Comparison of ENCODE assay signal across 7 cellular contexts in genomic region chr18:80246656-80247402, GRCh38. TPM values are rescaled to one million over a fixed set of nuclear protein-coding genes. Genes with fewer than 3 reads are reported as not detected.
DNase-seq lines count a peak whose midpoint lies in the region; ATAC-seq and TF ChIP-seq lines count a peak whose summit lies in the region.

No MANE protein-coding gene starts in this region.

- no peaks in the 10 kb centered on the region for H3K9me3 ChIP-seq in colonic mucosa
- no peaks in the 10 kb centered on the region for H3K9me3 ChIP-seq in lung (ENCODE audit: control insufficient read depth in 2 of 2, insufficient read depth in 1 of 2, low read length in 1 of 2)

- no peak overlapping the region for H3K27ac Mint-ChIP-seq in type B pancreatic cell

- peak overlapping the region in 1 of 2 donors; percentile 3 for H3K9ac ChIP-seq in colonic mucosa (ENCODE audit: low read depth in 2 of 2, low read length in 2 of 2)

- H3K36me3 Mint-ChIP-seq in type B pancreatic cell = no peaks in the 10 kb centered on the region

- H3K27me3 Mint-ChIP-seq in type B pancreatic cell = no peaks in the 10 kb centered on the region

- DNase-seq in GM12864 (ENCODE audit: low read depth) = no peak
- peak; percentile 31 for DNase-seq in NB4 (ENCODE audit: low read depth)
- no peak for DNase-seq in colonic mucosa
- peak; percentile 28 for DNase-seq in lung (ENCODE audit: low spot score)
- DNase-seq in type B pancreatic cell (ENCODE audit: extremely low spot score, unreplicated experiment) = peak; percentile 72
- no peak for DNase-seq in stimulated activated CD4-positive, alpha-beta T cell treated with anti-CD3 and anti-CD28 coated beads, Interleukin-1b, Interleukin-23, amount 100 ng/mL, for 48 hours

- H3K4me3 ChIP-seq in GM12864 (ENCODE audit: low read depth, low read length) = peak overlapping the region; percentile 48
- peak overlapping the region; percentile 32 for H3K4me3 ChIP-seq in NB4 (ENCODE audit: low read depth, low read length)
- H3K4me3 ChIP-seq in colonic mucosa = peak overlapping the region; percentile 69
- peak overlapping the region; percentile 43 for H3K4me3 ChIP-seq in lung

- H3K9me3 Mint-ChIP-seq in type B pancreatic cell = no peaks in the 10 kb centered on the region

- WGBS in lung, 2 donors = 0 to 2% methylated on average over 31 to 83 of the region's 83 CpGs

- ATAC-seq in GM21737 (IDR thresholded peaks at IDR 0.05; ENCODE audit: unreplicated experiment) (peak; percentile 33), lung (ENCODE audit: insufficient read depth, low FRiP score) (no peak)

- H3K36me3 ChIP-seq in colonic mucosa (no peaks in the 10 kb centered on the region), lung (ENCODE audit: control insufficient read depth in 2 of 2, insufficient read depth in 2 of 2, low read length in 2 of 2) (no peaks in the 10 kb centered on the region)

- H3K4me3 Mint-ChIP-seq in type B pancreatic cell = peak overlapping the region; percentile 80

- no peak for TF ChIP-seq POLR2A in NB4 (IDR thresholded peaks at IDR 0.05; ENCODE audit: extremely low read depth, insufficient read length)

- H3K4me1 ChIP-seq in colonic mucosa = no peaks in the 10 kb centered on the region
- H3K4me1 ChIP-seq in lung (ENCODE audit: control insufficient read depth in 2 of 2, insufficient read depth in 2 of 2, low read length in 2 of 2) = peaks cover 0 to 3% of the 10 kb centered on the region in 2 donors

- H3K4me1 Mint-ChIP-seq in type B pancreatic cell (ENCODE audit: unreplicated experiment) = peaks cover 7% of the 10 kb centered on the region

- H3K27ac ChIP-seq in colonic mucosa = no peak overlapping the region
- H3K27ac ChIP-seq in lung (ENCODE audit: low read depth in 1 of 2, low read length in 1 of 2) = no peak overlapping the region

- TF ChIP-seq CTCF in GM12864 (IDR thresholded peaks at IDR 0.05; ENCODE audit: low read depth, low read length, missing control alignments) (no peak), NB4 (IDR thresholded peaks at IDR 0.05; ENCODE audit: low read depth, low read length) (no peak), colonic mucosa (IDR thresholded peaks at IDR 0.05) (no peak), lung (IDR thresholded peaks at IDR 0.05; ENCODE audit: control extremely low read depth, extremely low read depth) (no peak), type B pancreatic cell (conservative IDR thresholded peaks at IDR 0.05) (no peak)

- H3K27me3 ChIP-seq in colonic mucosa (peaks cover 12% of the 10 kb centered on the region), lung (ENCODE audit: control insufficient read depth, insufficient read depth) (no peaks in the 10 kb centered on the region)

- intact Hi-C loops in colonic mucosa (cut with DNase I) = no loop called here

RNA-seq across cellular contexts. Expression of gene PARD6G, which starts 0.5 kb away (rescaled TPM):
- total RNA-seq in colonic mucosa (1 to 10 TPM; 1.0 to 1.2 TPM), lung (1 to 10 TPM; 4.4 to 9.8 TPM), type B pancreatic cell (ENCODE audit: low replicate concordance) (10.2 and 21.8 TPM in 2 replicates)
- 1 to 10 TPM; 1.8 to 1.9 TPM for polyA plus RNA-seq in lung

Comparison
In these comparisons a context has a peak if more than half of its experiments do, and no peak if none do; other contexts are left out.
1. DNase-seq: peak in NB4 (single experiment), lung (single experiment) and type B pancreatic cell (single experiment); none in GM12864 (single experiment), colonic mucosa (single experiment) and stimulated activated CD4-positive, alpha-beta T cell treated with anti-CD3 and anti-CD28 coated beads, Interleukin-1b, Interleukin-23, amount 100 ng/mL, for 48 hours (single experiment).
2. Peak in every context shown above with its lines, with median percentiles within 50 percentile points of each other: H3K4me3 ChIP-seq.